Comparison of ENCODE assay signal across 28 cellular contexts in genomic region chr9:125043148-125043547, GRCh38.
"Had no signal": no experiment of that assay in that cellular context is flagged by ENCODE, and none has a peak within 500 bp of the region (broad histone marks: within the 10 kb centered on the region; RNA-seq: fewer than 3 reads in every experiment).

No MANE protein-coding gene starts in this region.

- H3K36me3 ChIP-seq: colonic mucosa, esophagus squamous epithelium, gastrocnemius medialis, heart left ventricle had no signal

- H3K9me3 ChIP-seq: colonic mucosa, esophagus muscularis mucosa, esophagus squamous epithelium, gastrocnemius medialis, gastroesophageal sphincter, heart left ventricle had no signal

- H3K4me3 ChIP-seq: colonic mucosa, coronary artery, dorsolateral prefrontal cortex, esophagus muscularis mucosa, esophagus squamous epithelium, gastrocnemius medialis, gastroesophageal sphincter, heart left ventricle, heart right ventricle had no signal

- H3K4me1 ChIP-seq: colonic mucosa, esophagus muscularis mucosa, esophagus squamous epithelium, foreskin keratinocyte, gastrocnemius medialis, gastroesophageal sphincter, heart left ventricle, heart right ventricle had no signal

- H3K27ac ChIP-seq: colonic mucosa, coronary artery, dorsolateral prefrontal cortex, epithelial cell of prostate, esophagus muscularis mucosa, esophagus squamous epithelium, foreskin keratinocyte, gastrocnemius medialis, gastroesophageal sphincter, heart left ventricle, heart right ventricle had no signal

- ATAC-seq: effector memory CD8-positive, alpha-beta T cell; esophagus mucosa; foreskin keratinocyte; gastrocnemius medialis; gastroesophageal sphincter; heart left ventricle; heart right ventricle had no signal

- H3K27me3 ChIP-seq: colonic mucosa, dorsolateral prefrontal cortex, esophagus muscularis mucosa, esophagus squamous epithelium, foreskin keratinocyte, gastrocnemius medialis, gastroesophageal sphincter, heart left ventricle, heart right ventricle had no signal

- FAIRE-seq: colon, endometrium, endothelial cell of umbilical vein, frontal cortex had no signal

- DNase-seq: colonic mucosa; cortex of kidney; dermis blood vessel endothelial cell; dorsolateral prefrontal cortex; effector CD4-positive, alpha-beta T cell; effector CD8-positive, alpha-beta T cell; effector memory CD4-positive, alpha-beta T cell; effector memory CD8-positive, alpha-beta T cell; endodermal cell; erythroblast; esophagus squamous epithelium; foreskin fibroblast; foreskin keratinocyte; foreskin melanocyte; gastrocnemius medialis; glutamatergic neuron; head of caudate nucleus; heart left ventricle; heart right ventricle had no signal
